Comparison of ENCODE assay signal across 8 cellular contexts in the genomic region with DNA sequence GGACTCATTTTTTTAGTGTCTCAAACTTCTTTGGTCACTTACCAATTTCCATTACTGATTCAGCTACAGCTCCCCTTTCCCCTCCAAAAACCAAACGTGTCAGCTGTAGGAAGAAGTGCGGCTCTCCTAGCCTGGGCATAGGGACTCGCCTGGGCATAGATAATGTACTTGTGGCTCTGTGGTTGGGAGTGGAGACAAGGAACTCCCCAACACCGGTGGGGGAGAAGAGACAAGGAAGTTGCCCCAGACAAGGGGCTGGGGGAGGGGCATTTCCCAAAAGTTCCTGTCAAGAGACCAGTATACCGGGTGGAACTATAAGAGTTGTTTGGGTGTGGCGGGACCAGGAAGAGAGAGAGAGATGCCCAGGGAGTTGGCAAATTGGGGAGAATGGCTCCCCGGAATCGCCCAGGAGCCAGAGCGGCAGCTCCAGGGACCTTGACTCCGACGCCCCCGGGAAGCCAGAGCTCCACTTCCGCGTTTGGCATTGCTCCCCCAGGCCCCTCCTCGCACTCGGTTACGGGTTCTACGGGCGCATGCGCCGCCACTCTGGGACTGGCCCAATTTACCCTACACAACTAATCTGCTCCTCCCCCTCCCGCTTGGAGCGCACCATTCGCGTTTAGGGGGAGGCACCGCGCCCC. TPM values are rescaled to one million over a fixed set of nuclear protein-coding genes. Genes with fewer than 3 reads are reported as not detected.
A peak's percentile ranks its signal among the peaks of the same experiment; 100 is the strongest.
DNase-seq lines count a peak whose midpoint lies in the region; ATAC-seq and TF ChIP-seq lines count a peak whose summit lies in the region.

No MANE protein-coding gene starts in this region.

- H3K9me3 ChIP-seq in H9 (ENCODE audit: control insufficient read depth, low read depth, low read length) (no peaks in the 10 kb centered on the region), MG63 (no peaks in the 10 kb centered on the region), cardiac muscle cell (ENCODE audit: low read depth) (no peaks in the 10 kb centered on the region), parathyroid adenoma (ENCODE audit: control insufficient read depth, low read length) (no peaks in the 10 kb centered on the region)

- DNase-seq in GM04503 (ENCODE audit: low read depth): peak; percentile 71
- peak; percentile 95 for DNase-seq in H9
- peak; percentile 96 for DNase-seq in MG63
- DNase-seq in SIG-M5 treated with dmso at 0.1 percent for 504 hours (lab: John Stamatoyannopoulos, UW; ENCODE audit: unreplicated experiment): peak; percentile 94
- DNase-seq in activated naive CD8-positive, alpha-beta T cell treated with anti-CD3 and anti-CD28 coated beads, Interleukin-2, amount 10 ng/mL, durations not matched to agents 7 days and 5 days: peak; percentile 91
- DNase-seq in cardiac muscle cell (ENCODE audit: low read depth in 1 of 2, low spot score in 1 of 2): peak; percentile 96 to 97
- peak; percentile 91 for DNase-seq in type B pancreatic cell (ENCODE audit: extremely low spot score, unreplicated experiment)

- peak overlapping the region; percentile 90; the same call in 1 of the 2 replicates for H3K14ac ChIP-seq in H9 (ENCODE audit: insufficient read depth, low read length)

- H3K4me3 Mint-ChIP-seq in H9: peak overlapping the region; percentile 92
- H3K4me3 Mint-ChIP-seq in activated naive CD8-positive, alpha-beta T cell treated with anti-CD3 and anti-CD28 coated beads, Interleukin-2, amount 10 ng/mL, durations not matched to agents 7 days and 5 days: peak overlapping the region; percentile 96
- H3K4me3 Mint-ChIP-seq in type B pancreatic cell: peak overlapping the region; percentile 99

- no peak overlapping the region for H3K27ac ChIP-seq in H9 (ENCODE audit: insufficient read length, low read depth, low read length)
- H3K27ac ChIP-seq in cardiac muscle cell: peak overlapping the region; percentile 100
- H3K27ac ChIP-seq in parathyroid adenoma: peak overlapping the region; percentile 97

- H3K4me1 Mint-ChIP-seq in H9: peaks cover 40 to 45% of the 10 kb centered on the region in 2 experiments
- peaks cover 37% of the 10 kb centered on the region for H3K4me1 Mint-ChIP-seq in activated naive CD8-positive, alpha-beta T cell treated with anti-CD3 and anti-CD28 coated beads, Interleukin-2, amount 10 ng/mL, durations not matched to agents 7 days and 5 days
- peaks cover 36% of the 10 kb centered on the region for H3K4me1 Mint-ChIP-seq in type B pancreatic cell (ENCODE audit: unreplicated experiment)

- H3K4me1 ChIP-seq in H9 (ENCODE audit: insufficient read depth, low read length): no peaks in the 10 kb centered on the region; the same call in 1 of the 2 replicates
- peaks cover 24% of the 10 kb centered on the region for H3K4me1 ChIP-seq in cardiac muscle cell (ENCODE audit: low read depth)
- H3K4me1 ChIP-seq in parathyroid adenoma: peaks cover 11% of the 10 kb centered on the region

- peaks cover 3% of the 10 kb centered on the region for H3K23me2 ChIP-seq in H9 (ENCODE audit: insufficient read length, low read depth, low read length, poor library complexity, severe bottlenecking)

- H2AFZ ChIP-seq in H9 (ENCODE audit: low read length): no peak overlapping the region
- H2AFZ ChIP-seq in parathyroid adenoma: peak overlapping the region; percentile 96

- H3K79me1 ChIP-seq in H9 (ENCODE audit: insufficient read depth, low read depth, low read length, poor library complexity, severe bottlenecking): peaks cover 2% of the 10 kb centered on the region

- H3K36me3 Mint-ChIP-seq in H9 (ENCODE audit: insufficient read depth in 1 of 3, low read depth in 3 of 3) (peaks cover 0 to 2% (median 0%) of the 10 kb centered on the region in 3 experiments; a peak in 1 of 7 replicates), type B pancreatic cell (peaks cover 7% of the 10 kb centered on the region)
- no peaks in the 10 kb centered on the region for H3K36me3 Mint-ChIP-seq in activated naive CD8-positive, alpha-beta T cell treated with anti-CD3 and anti-CD28 coated beads, Interleukin-2, amount 10 ng/mL, durations not matched to agents 7 days and 5 days

- peaks cover 10% of the 10 kb centered on the region for H3K27me3 Mint-ChIP-seq in H9 (ENCODE audit: low read depth)
- peaks cover 2% of the 10 kb centered on the region for H3K27me3 Mint-ChIP-seq in activated naive CD8-positive, alpha-beta T cell treated with anti-CD3 and anti-CD28 coated beads, Interleukin-2, amount 10 ng/mL, durations not matched to agents 7 days and 5 days
- H3K27me3 Mint-ChIP-seq in type B pancreatic cell: no peaks in the 10 kb centered on the region

- H3K9ac ChIP-seq in H9 (ENCODE audit: extremely low read depth, insufficient read length, low read length) (peak overlapping the region; percentile 68), parathyroid adenoma (peak overlapping the region; percentile 63)

- H2BK120ac ChIP-seq in H9 (ENCODE audit: low read depth, low read length, poor library complexity, severe bottlenecking): peak overlapping the region; percentile 89

- H2BK12ac ChIP-seq in H9 (ENCODE audit: insufficient read length, low read depth, low read length): no peak overlapping the region

- peak overlapping the region; percentile 98 for H3K4me3 ChIP-seq in MG63
- H3K4me3 ChIP-seq in cardiac muscle cell: peak overlapping the region; percentile 63
- H3K4me3 ChIP-seq in parathyroid adenoma (ENCODE audit: low read depth, low read length): peak overlapping the region; percentile 95

- no peak overlapping the region for H3T11ph ChIP-seq in H9 (ENCODE audit: low read length)

- no peak overlapping the region for H4K91ac ChIP-seq in H9 (ENCODE audit: insufficient read length, low read depth, low read length)

- no peak overlapping the region for H3K56ac ChIP-seq in H9 (ENCODE audit: insufficient read length, low read depth, low read length)

- H3K4me2 ChIP-seq in H9 (ENCODE audit: insufficient read depth, insufficient read length, low read length): peak overlapping the region; percentile 80
- peak overlapping the region; percentile 100 for H3K4me2 ChIP-seq in parathyroid adenoma (ENCODE audit: low read length)

- H4K20me1 ChIP-seq in H9 (ENCODE audit: control insufficient read depth, insufficient read depth, insufficient read length): no peaks in the 10 kb centered on the region

- no peak overlapping the region for H2BK5ac ChIP-seq in H9 (ENCODE audit: insufficient read length, low read length)

- ATAC-seq in activated naive CD8-positive, alpha-beta T cell treated with anti-CD3 and anti-CD28 coated beads, Interleukin-2, amount 10 ng/mL, durations not matched to agents 7 days and 5 days (ENCODE audit: low read depth): peak; percentile 80

- H3K27me3 ChIP-seq in H9 (ENCODE audit: insufficient read depth, low read length) (no peaks in the 10 kb centered on the region), MG63 (no peaks in the 10 kb centered on the region), cardiac muscle cell (no peaks in the 10 kb centered on the region), parathyroid adenoma (ENCODE audit: control insufficient read depth, insufficient read depth, low read length) (no peaks in the 10 kb centered on the region)

- no CpG with 5 or more reads among the region's 27 CpGs for WGBS in H9 (ENCODE audit: extremely low coverage, insufficient read length, low lambda C conversion rate)

- H3K9me3 Mint-ChIP-seq in H9 (no peaks in the 10 kb centered on the region), type B pancreatic cell (no peaks in the 10 kb centered on the region)
- H3K9me3 Mint-ChIP-seq in activated naive CD8-positive, alpha-beta T cell treated with anti-CD3 and anti-CD28 coated beads, Interleukin-2, amount 10 ng/mL, durations not matched to agents 7 days and 5 days: no peaks in the 10 kb centered on the region

- no peak overlapping the region for H2BK15ac ChIP-seq in H9 (ENCODE audit: low read depth, low read length)

- no peak overlapping the region for H3K23ac ChIP-seq in H9 (ENCODE audit: insufficient read length, low read depth, low read length)

- H3K18ac ChIP-seq in H9 (ENCODE audit: insufficient read length, low read depth, low read length): peak overlapping the region; percentile 90

- H4K5ac ChIP-seq in H9 (ENCODE audit: insufficient read length, low read depth, low read length): no peak overlapping the region

- H3K79me2 ChIP-seq in H9 (ENCODE audit: insufficient read depth, low read length) (peaks cover 29% of the 10 kb centered on the region), parathyroid adenoma (peaks cover 27% of the 10 kb centered on the region)

- H2BK20ac ChIP-seq in H9 (ENCODE audit: low read depth, low read length, poor library complexity, severe bottlenecking): no peak overlapping the region

- no peak overlapping the region for H4K8ac ChIP-seq in H9 (replicated peaks; ENCODE audit: insufficient read length, low read depth, low read length)

- H3K36me3 ChIP-seq in MG63 (peaks cover 9% of the 10 kb centered on the region), cardiac muscle cell (no peaks in the 10 kb centered on the region), parathyroid adenoma (ENCODE audit: control insufficient read depth, insufficient read depth, low read length) (no peaks in the 10 kb centered on the region)

- TF ChIP-seq CTCF in H9 (conservative IDR thresholded peaks at IDR 0.05) (no peak), cardiac muscle cell (IDR thresholded peaks at IDR 0.05; ENCODE audit: low read depth, low read length) (no peak), parathyroid adenoma (IDR thresholded peaks at IDR 0.05) (no peak), type B pancreatic cell (conservative IDR thresholded peaks at IDR 0.05) (no peak)

- H3K27ac Mint-ChIP-seq in H9 (peak overlapping the region; percentile 94 to 98 (median 96)), type B pancreatic cell (peak overlapping the region; percentile 98)
- H3K27ac Mint-ChIP-seq in activated naive CD8-positive, alpha-beta T cell treated with anti-CD3 and anti-CD28 coated beads, Interleukin-2, amount 10 ng/mL, durations not matched to agents 7 days and 5 days: peak overlapping the region; percentile 95

- no peak overlapping the region for H3K4ac ChIP-seq in H9 (ENCODE audit: low read depth, low read length)

- no peak overlapping the region for H2AK5ac ChIP-seq in H9 (ENCODE audit: insufficient read length, low read length)

- POLR2A ChIA-PET in activated naive CD8-positive, alpha-beta T cell treated with anti-CD3 and anti-CD28 coated beads, Interleukin-2, amount 10 ng/mL, durations not matched to agents 7 days and 5 days (lab: Charles Lee): interaction anchor here (0.6 to 2.6 kb wide), 9 partner anchors 9 to 895 kb away, joined by 3 to 19 read pairs (median 4); a partner anchor contains a TSS

RNA-seq across cellular contexts. Expression of a gene that starts 0.9 kb away (rescaled TPM):
- 56.7 and 57.7 TPM in 2 replicates for total RNA-seq in H9 (2021)
- total RNA-seq in MG63 (2014; rRNA removed; shearing (Covaris generic); ENCODE audit: low replicate concordance): 26.2 and 31.0 TPM in 2 replicates
- 10 to 100 TPM; 35.7 to 36.3 TPM for total RNA-seq in activated naive CD8-positive, alpha-beta T cell treated with anti-CD3 and anti-CD28 coated beads, Interleukin-2, amount 10 ng/mL, durations not matched to agents 7 days and 5 days
- 43.9 and 49.9 TPM in 2 replicates for total RNA-seq in cardiac muscle cell
- 68.0 and 102 TPM in 2 replicates for polyA plus RNA-seq in cardiac muscle cell
- total RNA-seq in type B pancreatic cell (ENCODE audit: low replicate concordance): 66.9 and 69.0 TPM in 2 replicates
